11 cellular contexts compared by ENCODE assay signal in genomic region chr3:156552973-156553372, GRCh38. TPM values are rescaled to one million over a fixed set of nuclear protein-coding genes. Genes with fewer than 3 reads are reported as not detected.
DNase-seq lines count a peak whose midpoint lies in the region; ATAC-seq and TF ChIP-seq lines count a peak whose summit lies in the region.
"Had no signal": no experiment of that assay in that cellular context is flagged by ENCODE, and none has a peak within 500 bp of the region (broad histone marks: within the 10 kb centered on the region; RNA-seq: fewer than 3 reads in every experiment).

No MANE protein-coding gene starts in this region.

- CTCF ChIA-PET in HCT116 (lab: Charles Lee), result no interaction called here

- H3K36me3 ChIP-seq in HCT116 (ENCODE audit: control insufficient read depth in 1 of 2, insufficient read depth in 2 of 2, low read length in 2 of 2), result peaks cover 15 to 46% of the 10 kb centered on the region in 2 experiments

- no peaks in the 10 kb centered on the region for H4K20me1 ChIP-seq in HCT116 (ENCODE audit: insufficient read depth)

- H3K27ac Mint-ChIP-seq in activated naive CD8-positive, alpha-beta T cell treated with anti-CD3 and anti-CD28 coated beads, Interleukin-2, amount 50 U/mL, for 24 hours, result no peak overlapping the region
- H3K27ac Mint-ChIP-seq in memory B cell, result no peak overlapping the region

- TF ChIP-seq CTCF in AG09309 (IDR thresholded peaks at IDR 0.05; ENCODE audit: control insufficient read depth, insufficient read depth, low read depth, low read length, missing control alignments) (no peak), HCT116 (IDR thresholded peaks at IDR 0.05 in 2 of 3, conservative IDR thresholded peaks at IDR 0.05 in 1 of 3; ENCODE audit: borderline replicate concordance in 1 of 3, insufficient read depth in 1 of 3, low read depth in 2 of 3, low read length in 2 of 3) (no peak)

- H3K79me2 ChIP-seq in HCT116 (ENCODE audit: insufficient read depth, low read length), result peaks cover 69% of the 10 kb centered on the region

- no peak for TF ChIP-seq RAD21 in HCT116 (IDR thresholded peaks at IDR 0.05; ENCODE audit: low read depth)

- peak overlapping the region; percentile 94 for H3K4me3 Mint-ChIP-seq in activated naive CD8-positive, alpha-beta T cell treated with anti-CD3 and anti-CD28 coated beads, Interleukin-2, amount 50 U/mL, for 24 hours
- peak overlapping the region; percentile 30 for H3K4me3 Mint-ChIP-seq in memory B cell

- RAD21 ChIA-PET in HCT116 (lab: Charles Lee; ENCODE audit: low non-redundant PET in 1 of 2, low total read pairs in 2 of 2, uncharacterized antibody in 2 of 2, unreplicated experiment in 2 of 2), result no interaction called here

- ATAC-seq in HCT116 (no peak), memory B cell (ENCODE audit: low read depth) (no peak), HG03442 (IDR thresholded peaks at IDR 0.05; ENCODE audit: unreplicated experiment) (no peak), GM19452 (IDR thresholded peaks at IDR 0.05; ENCODE audit: unreplicated experiment) (no peak)
- no peak for ATAC-seq in activated naive CD8-positive, alpha-beta T cell treated with anti-CD3 and anti-CD28 coated beads, Interleukin-2, amount 50 U/mL, for 24 hours

- H2AFZ ChIP-seq in HCT116 (ENCODE audit: low read depth, low read length, poor library complexity, severe bottlenecking), result no peak overlapping the region

- no TSS peak for BruUV-seq in HCT116 (replicated peaks; lab: Mats Ljungman, UMichigan)

- DNase-seq in AG09309 (ENCODE audit: low read depth) (no peak), HCT116 (ENCODE audit: low read depth, low spot score) (no peak), memory B cell (ENCODE audit: low spot score in 2 of 2) (no peak), NCI-H2029 (lab: John Stamatoyannopoulos, UW) (no peak), AG08395 (ENCODE audit: low spot score) (no peak)
- no peak for DNase-seq in activated naive CD8-positive, alpha-beta T cell treated with anti-CD3 and anti-CD28 coated beads, Interleukin-2, amount 50 U/mL, for 24 hours
- DNase-seq: activated CD4-positive, alpha-beta T cell treated with anti-CD3 and anti-CD28 coated beads for 48 hours; erythroblast; NCI-H446 treated with DMSO at 0.1 percent for 48 hours had no signal

- H3K9me3 Mint-ChIP-seq in activated naive CD8-positive, alpha-beta T cell treated with anti-CD3 and anti-CD28 coated beads, Interleukin-2, amount 50 U/mL, for 24 hours, result no peaks in the 10 kb centered on the region
- no peaks in the 10 kb centered on the region for H3K9me3 Mint-ChIP-seq in memory B cell

- H3K4me3 ChIP-seq in AG09309 (ENCODE audit: control insufficient read depth, low read depth, low read length), result peak overlapping the region; percentile 64
- no peak overlapping the region for H3K4me3 ChIP-seq in HCT116 (replicated peaks in 1 of 2; ENCODE audit: low read depth in 1 of 2, low read length in 2 of 2)

- H3K4me2 ChIP-seq in HCT116 (ENCODE audit: low read length), result peak overlapping the region; percentile 88; the same call in 1 of the 2 replicates

- H3K9me2 ChIP-seq in HCT116 (ENCODE audit: insufficient read depth), result no peaks in the 10 kb centered on the region

- no peak for TF ChIP-seq POLR2A in HCT116 (IDR thresholded peaks at IDR 0.05; ENCODE audit: borderline replicate concordance, extremely low read depth, insufficient read depth, insufficient read length)

- intact Hi-C loops in HCT116 (cut with micrococcal nuclease), result no loop called here

- H3K27me3 Mint-ChIP-seq in activated naive CD8-positive, alpha-beta T cell treated with anti-CD3 and anti-CD28 coated beads, Interleukin-2, amount 50 U/mL, for 24 hours, result no peaks in the 10 kb centered on the region
- H3K27me3 Mint-ChIP-seq in memory B cell, result no peaks in the 10 kb centered on the region

- H3K4me1 ChIP-seq in HCT116 (ENCODE audit: control insufficient read depth in 1 of 2, insufficient read depth in 2 of 2, low read length in 2 of 2), result peaks cover 3 to 22% of the 10 kb centered on the region in 2 experiments; a peak in 2 of 4 replicates

- H3K9me3 ChIP-seq in HCT116 (ENCODE audit: control insufficient read depth in 1 of 2, insufficient read depth in 1 of 2, low read depth in 1 of 2, low read length in 2 of 2), result no peaks in the 10 kb centered on the region

- no peak overlapping the region; the same call in 1 of the 2 replicates for H3K9ac ChIP-seq in HCT116 (ENCODE audit: low read length)

- no peaks in the 10 kb centered on the region for H3K27me3 ChIP-seq in HCT116 (ENCODE audit: insufficient read depth, low read length)

- peaks cover 55% of the 10 kb centered on the region for H3K4me1 Mint-ChIP-seq in activated naive CD8-positive, alpha-beta T cell treated with anti-CD3 and anti-CD28 coated beads, Interleukin-2, amount 50 U/mL, for 24 hours
- peaks cover 22% of the 10 kb centered on the region for H3K4me1 Mint-ChIP-seq in memory B cell

- POLR2A ChIA-PET in HCT116 (lab: Charles Lee), result no interaction called here

- peaks cover 57% of the 10 kb centered on the region for H3K36me3 Mint-ChIP-seq in activated naive CD8-positive, alpha-beta T cell treated with anti-CD3 and anti-CD28 coated beads, Interleukin-2, amount 50 U/mL, for 24 hours (ENCODE audit: low read depth)
- H3K36me3 Mint-ChIP-seq in memory B cell, result peaks cover 16% of the 10 kb centered on the region

- H3K27ac ChIP-seq in HCT116 (ENCODE audit: low read depth, low read length), result no peak overlapping the region

TF ChIP-seq in HCT116, 20 proteins besides CTCF, POLR2A, EP300 and RAD21:
- TF ChIP-seq ZBTB33 (IDR thresholded peaks at IDR 0.05; ENCODE audit: extremely low read depth, insufficient replicate concordance, low read length), result no peak
- TF ChIP-seq ZFX (IDR thresholded peaks at IDR 0.05), result no peak
- no peak for TF ChIP-seq EGR1 (IDR thresholded peaks at IDR 0.05; ENCODE audit: low read depth)

RNA-seq across cellular contexts. Expression of gene SSR3, which starts 1.9 kb away (rescaled TPM):
- total RNA-seq in HCT116 (2021; ENCODE audit: unreplicated experiment), result 177 TPM
- 146 and 156 TPM in 2 replicates for polyA plus RNA-seq in HCT116 (2012)
